In the genomic region with DNA sequence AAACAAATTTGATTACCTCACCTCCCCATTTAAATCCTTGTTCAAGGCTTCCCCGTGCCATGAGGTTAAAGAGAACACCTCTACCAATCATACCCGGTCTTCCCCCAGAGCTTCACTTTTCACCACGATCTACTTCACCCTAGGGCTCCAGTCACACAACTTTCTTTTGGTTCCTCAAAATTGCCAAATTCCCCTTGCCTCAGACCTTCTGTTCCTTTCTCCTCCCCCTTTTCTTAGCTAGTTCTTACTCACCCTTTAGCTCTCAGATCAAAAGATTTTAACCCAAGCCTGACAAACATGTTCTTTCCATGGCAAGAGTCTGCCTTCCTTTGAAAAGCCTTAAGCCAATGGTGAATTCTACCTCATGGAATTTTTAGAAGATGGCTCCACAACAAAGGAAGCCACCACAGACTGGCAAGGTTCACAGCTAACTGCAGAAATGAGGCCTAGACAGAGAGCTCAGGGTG, we compare ENCODE assay signal across 1 cellular context.
TF ChIP-seq lines count a peak whose summit lies in the region.

No MANE protein-coding gene starts in this region.

TF ChIP-seq in GM12878, 131 proteins besides CTCF, POLR2A, EP300 and RAD21 (continued from another document and continues in another):
- TF ChIP-seq, protein P1, sequence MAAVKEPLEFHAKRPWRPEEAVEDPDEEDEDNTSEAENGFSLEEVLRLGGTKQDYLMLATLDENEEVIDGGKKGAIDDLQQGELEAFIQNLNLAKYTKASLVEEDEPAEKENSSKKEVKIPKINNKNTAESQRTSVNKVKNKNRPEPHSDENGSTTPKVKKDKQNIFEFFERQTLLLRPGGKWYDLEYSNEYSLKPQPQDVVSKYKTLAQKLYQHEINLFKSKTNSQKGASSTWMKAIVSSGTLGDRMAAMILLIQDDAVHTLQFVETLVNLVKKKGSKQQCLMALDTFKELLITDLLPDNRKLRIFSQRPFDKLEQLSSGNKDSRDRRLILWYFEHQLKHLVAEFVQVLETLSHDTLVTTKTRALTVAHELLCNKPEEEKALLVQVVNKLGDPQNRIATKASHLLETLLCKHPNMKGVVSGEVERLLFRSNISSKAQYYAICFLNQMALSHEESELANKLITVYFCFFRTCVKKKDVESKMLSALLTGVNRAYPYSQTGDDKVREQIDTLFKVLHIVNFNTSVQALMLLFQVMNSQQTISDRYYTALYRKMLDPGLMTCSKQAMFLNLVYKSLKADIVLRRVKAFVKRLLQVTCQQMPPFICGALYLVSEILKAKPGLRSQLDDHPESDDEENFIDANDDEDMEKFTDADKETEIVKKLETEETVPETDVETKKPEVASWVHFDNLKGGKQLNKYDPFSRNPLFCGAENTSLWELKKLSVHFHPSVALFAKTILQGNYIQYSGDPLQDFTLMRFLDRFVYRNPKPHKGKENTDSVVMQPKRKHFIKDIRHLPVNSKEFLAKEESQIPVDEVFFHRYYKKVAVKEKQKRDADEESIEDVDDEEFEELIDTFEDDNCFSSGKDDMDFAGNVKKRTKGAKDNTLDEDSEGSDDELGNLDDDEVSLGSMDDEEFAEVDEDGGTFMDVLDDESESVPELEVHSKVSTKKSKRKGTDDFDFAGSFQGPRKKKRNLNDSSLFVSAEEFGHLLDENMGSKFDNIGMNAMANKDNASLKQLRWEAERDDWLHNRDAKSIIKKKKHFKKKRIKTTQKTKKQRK (IDR thresholded peaks at IDR 0.05; ENCODE audit: low read depth, low read length): no peak
- TF ChIP-seq CBFB (IDR thresholded peaks at IDR 0.05; ENCODE audit: low read depth) (peak; percentile 91), MEF2A (IDR thresholded peaks at IDR 0.05; ENCODE audit: insufficient read depth, low read depth, low read length) (peak; percentile 91), MTA3 (IDR thresholded peaks at IDR 0.05; ENCODE audit: borderline replicate concordance, low read length) (peak; percentile 96), CHD4 (IDR thresholded peaks at IDR 0.05) (no peak), CHD1 (IDR thresholded peaks at IDR 0.05; ENCODE audit: low read depth, low read length) (no peak), NBN (IDR thresholded peaks at IDR 0.05) (peak; percentile 99), TARDBP (IDR thresholded peaks at IDR 0.05; ENCODE audit: borderline replicate concordance) (peak; percentile 76; the same call in 1 of the 2 replicates), SPI1 (IDR thresholded peaks at IDR 0.05; ENCODE audit: borderline replicate concordance, insufficient read depth, low read depth, low read length) (peak; percentile 77; the same call in 1 of the 2 replicates), YY1 (IDR thresholded peaks at IDR 0.05; ENCODE audit: low read depth, low read length) (peak; percentile 30; the same call in 1 of the 2 replicates), SUPT20H (IDR thresholded peaks at IDR 0.05; ENCODE audit: borderline replicate concordance, control insufficient read depth, low read depth, low read length) (no peak), KAT2A (conservative IDR thresholded peaks at IDR 0.05; ENCODE audit: control insufficient read depth, low read depth, low read length) (no peak), BACH1 (IDR thresholded peaks at IDR 0.05; ENCODE audit: borderline replicate concordance) (peak; percentile 80; the same call in 1 of the 2 replicates), ZNF274 (IDR thresholded peaks at IDR 0.05; ENCODE audit: insufficient read depth, insufficient read length) (no peak), KDM1A (IDR thresholded peaks at IDR 0.05; ENCODE audit: borderline replicate concordance) (no peak), ETV6 (conservative IDR thresholded peaks at IDR 0.05 in 1 of 2, IDR thresholded peaks at IDR 0.05 in 1 of 2; ENCODE audit: borderline replicate concordance in 1 of 2, low read depth in 1 of 2) (peak in 1 of 2 experiments; percentile 71; a peak in 2 of 4 replicates), STAT3 (IDR thresholded peaks at IDR 0.05; ENCODE audit: low read depth, low read length) (no peak), RELA (IDR thresholded peaks at IDR 0.05; ENCODE audit: borderline replicate concordance, partially characterized antibody) (peak; percentile 69), SMAD1 (IDR thresholded peaks at IDR 0.05; ENCODE audit: low read depth, partially characterized antibody) (peak; percentile 55), JUND (IDR thresholded peaks at IDR 0.05; ENCODE audit: low read depth, low read length) (0 out of 2 replicates have a peak, but pooled peaks have one; percentile 52), KLF5 (IDR thresholded peaks at IDR 0.05; ENCODE audit: partially characterized antibody) (peak; percentile 51), CBX5 (IDR thresholded peaks at IDR 0.05; ENCODE audit: low read depth) (peak; percentile 57; the same call in 1 of the 2 replicates), MYB (IDR thresholded peaks at IDR 0.05; ENCODE audit: borderline replicate concordance, low read depth, low read length) (no peak), NFYA (IDR thresholded peaks at IDR 0.05; ENCODE audit: borderline replicate concordance, low read depth, low read length) (no peak), HDGF (IDR thresholded peaks at IDR 0.05) (peak; percentile 79), NR2C1 (IDR thresholded peaks at IDR 0.05) (no peak), EZH2 (IDR thresholded peaks at IDR 0.05; ENCODE audit: borderline replicate concordance, control insufficient read depth, low read depth, low read length) (no peak), WRNIP1 (IDR thresholded peaks at IDR 0.05; ENCODE audit: borderline replicate concordance, low read depth, low read length) (no peak), POLR2AphosphoS2 (IDR thresholded peaks at IDR 0.05; ENCODE audit: low read depth, low read length) (no peak), NFIC (IDR thresholded peaks at IDR 0.05; ENCODE audit: low read depth, low read length) (peak; percentile 99)
- TF ChIP-seq, protein P2, sequence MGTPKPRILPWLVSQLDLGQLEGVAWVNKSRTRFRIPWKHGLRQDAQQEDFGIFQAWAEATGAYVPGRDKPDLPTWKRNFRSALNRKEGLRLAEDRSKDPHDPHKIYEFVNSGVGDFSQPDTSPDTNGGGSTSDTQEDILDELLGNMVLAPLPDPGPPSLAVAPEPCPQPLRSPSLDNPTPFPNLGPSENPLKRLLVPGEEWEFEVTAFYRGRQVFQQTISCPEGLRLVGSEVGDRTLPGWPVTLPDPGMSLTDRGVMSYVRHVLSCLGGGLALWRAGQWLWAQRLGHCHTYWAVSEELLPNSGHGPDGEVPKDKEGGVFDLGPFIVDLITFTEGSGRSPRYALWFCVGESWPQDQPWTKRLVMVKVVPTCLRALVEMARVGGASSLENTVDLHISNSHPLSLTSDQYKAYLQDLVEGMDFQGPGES (IDR thresholded peaks at IDR 0.05): no peak
- TF ChIP-seq, protein P3, sequence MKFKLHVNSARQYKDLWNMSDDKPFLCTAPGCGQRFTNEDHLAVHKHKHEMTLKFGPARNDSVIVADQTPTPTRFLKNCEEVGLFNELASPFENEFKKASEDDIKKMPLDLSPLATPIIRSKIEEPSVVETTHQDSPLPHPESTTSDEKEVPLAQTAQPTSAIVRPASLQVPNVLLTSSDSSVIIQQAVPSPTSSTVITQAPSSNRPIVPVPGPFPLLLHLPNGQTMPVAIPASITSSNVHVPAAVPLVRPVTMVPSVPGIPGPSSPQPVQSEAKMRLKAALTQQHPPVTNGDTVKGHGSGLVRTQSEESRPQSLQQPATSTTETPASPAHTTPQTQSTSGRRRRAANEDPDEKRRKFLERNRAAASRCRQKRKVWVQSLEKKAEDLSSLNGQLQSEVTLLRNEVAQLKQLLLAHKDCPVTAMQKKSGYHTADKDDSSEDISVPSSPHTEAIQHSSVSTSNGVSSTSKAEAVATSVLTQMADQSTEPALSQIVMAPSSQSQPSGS (IDR thresholded peaks at IDR 0.05; ENCODE audit: low read length): peak; percentile 96
- TF ChIP-seq, protein P4, sequence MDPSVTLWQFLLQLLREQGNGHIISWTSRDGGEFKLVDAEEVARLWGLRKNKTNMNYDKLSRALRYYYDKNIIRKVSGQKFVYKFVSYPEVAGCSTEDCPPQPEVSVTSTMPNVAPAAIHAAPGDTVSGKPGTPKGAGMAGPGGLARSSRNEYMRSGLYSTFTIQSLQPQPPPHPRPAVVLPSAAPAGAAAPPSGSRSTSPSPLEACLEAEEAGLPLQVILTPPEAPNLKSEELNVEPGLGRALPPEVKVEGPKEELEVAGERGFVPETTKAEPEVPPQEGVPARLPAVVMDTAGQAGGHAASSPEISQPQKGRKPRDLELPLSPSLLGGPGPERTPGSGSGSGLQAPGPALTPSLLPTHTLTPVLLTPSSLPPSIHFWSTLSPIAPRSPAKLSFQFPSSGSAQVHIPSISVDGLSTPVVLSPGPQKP (IDR thresholded peaks at IDR 0.05; ENCODE audit: low read depth, low read length): no peak
- TF ChIP-seq, protein P5, sequence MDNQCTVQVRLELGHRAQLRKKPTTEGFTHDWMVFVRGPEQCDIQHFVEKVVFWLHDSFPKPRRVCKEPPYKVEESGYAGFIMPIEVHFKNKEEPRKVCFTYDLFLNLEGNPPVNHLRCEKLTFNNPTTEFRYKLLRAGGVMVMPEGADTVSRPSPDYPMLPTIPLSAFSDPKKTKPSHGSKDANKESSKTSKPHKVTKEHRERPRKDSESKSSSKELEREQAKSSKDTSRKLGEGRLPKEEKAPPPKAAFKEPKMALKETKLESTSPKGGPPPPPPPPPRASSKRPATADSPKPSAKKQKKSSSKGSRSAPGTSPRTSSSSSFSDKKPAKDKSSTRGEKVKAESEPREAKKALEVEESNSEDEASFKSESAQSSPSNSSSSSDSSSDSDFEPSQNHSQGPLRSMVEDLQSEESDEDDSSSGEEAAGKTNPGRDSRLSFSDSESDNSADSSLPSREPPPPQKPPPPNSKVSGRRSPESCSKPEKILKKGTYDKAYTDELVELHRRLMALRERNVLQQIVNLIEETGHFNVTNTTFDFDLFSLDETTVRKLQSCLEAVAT (IDR thresholded peaks at IDR 0.05): peak; percentile 96
- TF ChIP-seq, protein P6, sequence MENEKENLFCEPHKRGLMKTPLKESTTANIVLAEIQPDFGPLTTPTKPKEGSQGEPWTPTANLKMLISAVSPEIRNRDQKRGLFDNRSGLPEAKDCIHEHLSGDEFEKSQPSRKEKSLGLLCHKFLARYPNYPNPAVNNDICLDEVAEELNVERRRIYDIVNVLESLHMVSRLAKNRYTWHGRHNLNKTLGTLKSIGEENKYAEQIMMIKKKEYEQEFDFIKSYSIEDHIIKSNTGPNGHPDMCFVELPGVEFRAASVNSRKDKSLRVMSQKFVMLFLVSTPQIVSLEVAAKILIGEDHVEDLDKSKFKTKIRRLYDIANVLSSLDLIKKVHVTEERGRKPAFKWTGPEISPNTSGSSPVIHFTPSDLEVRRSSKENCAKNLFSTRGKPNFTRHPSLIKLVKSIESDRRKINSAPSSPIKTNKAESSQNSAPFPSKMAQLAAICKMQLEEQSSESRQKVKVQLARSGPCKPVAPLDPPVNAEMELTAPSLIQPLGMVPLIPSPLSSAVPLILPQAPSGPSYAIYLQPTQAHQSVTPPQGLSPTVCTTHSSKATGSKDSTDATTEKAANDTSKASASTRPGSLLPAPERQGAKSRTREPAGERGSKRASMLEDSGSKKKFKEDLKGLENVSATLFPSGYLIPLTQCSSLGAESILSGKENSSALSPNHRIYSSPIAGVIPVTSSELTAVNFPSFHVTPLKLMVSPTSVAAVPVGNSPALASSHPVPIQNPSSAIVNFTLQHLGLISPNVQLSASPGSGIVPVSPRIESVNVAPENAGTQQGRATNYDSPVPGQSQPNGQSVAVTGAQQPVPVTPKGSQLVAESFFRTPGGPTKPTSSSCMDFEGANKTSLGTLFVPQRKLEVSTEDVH (IDR thresholded peaks at IDR 0.05; ENCODE audit: low read depth, partially characterized antibody): peak; percentile 63
- TF ChIP-seq, protein P7, sequence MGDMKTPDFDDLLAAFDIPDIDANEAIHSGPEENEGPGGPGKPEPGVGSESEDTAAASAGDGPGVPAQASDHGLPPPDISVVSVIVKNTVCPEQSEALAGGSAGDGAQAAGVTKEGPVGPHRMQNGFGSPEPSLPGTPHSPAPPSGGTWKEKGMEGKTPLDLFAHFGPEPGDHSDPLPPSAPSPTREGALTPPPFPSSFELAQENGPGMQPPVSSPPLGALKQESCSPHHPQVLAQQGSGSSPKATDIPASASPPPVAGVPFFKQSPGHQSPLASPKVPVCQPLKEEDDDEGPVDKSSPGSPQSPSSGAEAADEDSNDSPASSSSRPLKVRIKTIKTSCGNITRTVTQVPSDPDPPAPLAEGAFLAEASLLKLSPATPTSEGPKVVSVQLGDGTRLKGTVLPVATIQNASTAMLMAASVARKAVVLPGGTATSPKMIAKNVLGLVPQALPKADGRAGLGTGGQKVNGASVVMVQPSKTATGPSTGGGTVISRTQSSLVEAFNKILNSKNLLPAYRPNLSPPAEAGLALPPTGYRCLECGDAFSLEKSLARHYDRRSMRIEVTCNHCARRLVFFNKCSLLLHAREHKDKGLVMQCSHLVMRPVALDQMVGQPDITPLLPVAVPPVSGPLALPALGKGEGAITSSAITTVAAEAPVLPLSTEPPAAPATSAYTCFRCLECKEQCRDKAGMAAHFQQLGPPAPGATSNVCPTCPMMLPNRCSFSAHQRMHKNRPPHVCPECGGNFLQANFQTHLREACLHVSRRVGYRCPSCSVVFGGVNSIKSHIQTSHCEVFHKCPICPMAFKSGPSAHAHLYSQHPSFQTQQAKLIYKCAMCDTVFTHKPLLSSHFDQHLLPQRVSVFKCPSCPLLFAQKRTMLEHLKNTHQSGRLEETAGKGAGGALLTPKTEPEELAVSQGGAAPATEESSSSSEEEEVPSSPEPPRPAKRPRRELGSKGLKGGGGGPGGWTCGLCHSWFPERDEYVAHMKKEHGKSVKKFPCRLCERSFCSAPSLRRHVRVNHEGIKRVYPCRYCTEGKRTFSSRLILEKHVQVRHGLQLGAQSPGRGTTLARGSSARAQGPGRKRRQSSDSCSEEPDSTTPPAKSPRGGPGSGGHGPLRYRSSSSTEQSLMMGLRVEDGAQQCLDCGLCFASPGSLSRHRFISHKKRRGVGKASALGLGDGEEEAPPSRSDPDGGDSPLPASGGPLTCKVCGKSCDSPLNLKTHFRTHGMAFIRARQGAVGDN (IDR thresholded peaks at IDR 0.05): peak; percentile 67
- TF ChIP-seq, protein P8, sequence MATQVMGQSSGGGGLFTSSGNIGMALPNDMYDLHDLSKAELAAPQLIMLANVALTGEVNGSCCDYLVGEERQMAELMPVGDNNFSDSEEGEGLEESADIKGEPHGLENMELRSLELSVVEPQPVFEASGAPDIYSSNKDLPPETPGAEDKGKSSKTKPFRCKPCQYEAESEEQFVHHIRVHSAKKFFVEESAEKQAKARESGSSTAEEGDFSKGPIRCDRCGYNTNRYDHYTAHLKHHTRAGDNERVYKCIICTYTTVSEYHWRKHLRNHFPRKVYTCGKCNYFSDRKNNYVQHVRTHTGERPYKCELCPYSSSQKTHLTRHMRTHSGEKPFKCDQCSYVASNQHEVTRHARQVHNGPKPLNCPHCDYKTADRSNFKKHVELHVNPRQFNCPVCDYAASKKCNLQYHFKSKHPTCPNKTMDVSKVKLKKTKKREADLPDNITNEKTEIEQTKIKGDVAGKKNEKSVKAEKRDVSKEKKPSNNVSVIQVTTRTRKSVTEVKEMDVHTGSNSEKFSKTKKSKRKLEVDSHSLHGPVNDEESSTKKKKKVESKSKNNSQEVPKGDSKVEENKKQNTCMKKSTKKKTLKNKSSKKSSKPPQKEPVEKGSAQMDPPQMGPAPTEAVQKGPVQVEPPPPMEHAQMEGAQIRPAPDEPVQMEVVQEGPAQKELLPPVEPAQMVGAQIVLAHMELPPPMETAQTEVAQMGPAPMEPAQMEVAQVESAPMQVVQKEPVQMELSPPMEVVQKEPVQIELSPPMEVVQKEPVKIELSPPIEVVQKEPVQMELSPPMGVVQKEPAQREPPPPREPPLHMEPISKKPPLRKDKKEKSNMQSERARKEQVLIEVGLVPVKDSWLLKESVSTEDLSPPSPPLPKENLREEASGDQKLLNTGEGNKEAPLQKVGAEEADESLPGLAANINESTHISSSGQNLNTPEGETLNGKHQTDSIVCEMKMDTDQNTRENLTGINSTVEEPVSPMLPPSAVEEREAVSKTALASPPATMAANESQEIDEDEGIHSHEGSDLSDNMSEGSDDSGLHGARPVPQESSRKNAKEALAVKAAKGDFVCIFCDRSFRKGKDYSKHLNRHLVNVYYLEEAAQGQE (IDR thresholded peaks at IDR 0.05; ENCODE audit: low read depth, low read length): no peak
- TF ChIP-seq, protein P9, sequence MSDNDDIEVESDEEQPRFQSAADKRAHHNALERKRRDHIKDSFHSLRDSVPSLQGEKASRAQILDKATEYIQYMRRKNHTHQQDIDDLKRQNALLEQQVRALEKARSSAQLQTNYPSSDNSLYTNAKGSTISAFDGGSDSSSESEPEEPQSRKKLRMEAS (IDR thresholded peaks at IDR 0.05; ENCODE audit: low read depth, low read length): no peak
